1 cellular context compared by ENCODE assay signal in the genomic region with DNA sequence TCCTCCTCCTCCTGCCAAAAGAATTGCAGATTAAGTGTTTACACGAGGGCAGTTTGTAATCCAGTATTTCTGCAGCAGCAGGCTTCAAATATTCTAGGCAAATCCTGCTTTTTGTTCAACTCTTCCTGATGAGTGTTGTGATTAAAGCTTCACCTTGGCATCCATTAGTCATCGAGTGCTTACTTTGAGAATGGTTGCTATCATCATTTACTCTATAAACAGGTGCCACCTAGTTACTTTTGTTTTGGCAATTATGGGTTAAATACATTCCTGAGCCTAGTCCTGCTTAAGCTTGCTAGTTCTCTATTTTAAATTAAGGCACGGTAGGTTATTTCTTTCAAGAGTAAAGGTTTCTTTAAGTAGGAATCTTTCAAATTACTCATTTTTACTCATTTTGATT.
TF ChIP-seq lines count a peak whose summit lies in the region.

No MANE protein-coding gene starts in this region.

TF ChIP-seq in IMR-90, 13 proteins besides CTCF, POLR2A, EP300 and RAD21 (continued from another document):
- TF ChIP-seq CEBPB (IDR thresholded peaks at IDR 0.05; ENCODE audit: low read depth, low read length) = no peak
- TF ChIP-seq, protein P1, sequence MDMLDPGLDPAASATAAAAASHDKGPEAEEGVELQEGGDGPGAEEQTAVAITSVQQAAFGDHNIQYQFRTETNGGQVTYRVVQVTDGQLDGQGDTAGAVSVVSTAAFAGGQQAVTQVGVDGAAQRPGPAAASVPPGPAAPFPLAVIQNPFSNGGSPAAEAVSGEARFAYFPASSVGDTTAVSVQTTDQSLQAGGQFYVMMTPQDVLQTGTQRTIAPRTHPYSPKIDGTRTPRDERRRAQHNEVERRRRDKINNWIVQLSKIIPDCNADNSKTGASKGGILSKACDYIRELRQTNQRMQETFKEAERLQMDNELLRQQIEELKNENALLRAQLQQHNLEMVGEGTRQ (IDR thresholded peaks at IDR 0.05; ENCODE audit: low read depth, low read length) = no peak
- TF ChIP-seq, protein P2, sequence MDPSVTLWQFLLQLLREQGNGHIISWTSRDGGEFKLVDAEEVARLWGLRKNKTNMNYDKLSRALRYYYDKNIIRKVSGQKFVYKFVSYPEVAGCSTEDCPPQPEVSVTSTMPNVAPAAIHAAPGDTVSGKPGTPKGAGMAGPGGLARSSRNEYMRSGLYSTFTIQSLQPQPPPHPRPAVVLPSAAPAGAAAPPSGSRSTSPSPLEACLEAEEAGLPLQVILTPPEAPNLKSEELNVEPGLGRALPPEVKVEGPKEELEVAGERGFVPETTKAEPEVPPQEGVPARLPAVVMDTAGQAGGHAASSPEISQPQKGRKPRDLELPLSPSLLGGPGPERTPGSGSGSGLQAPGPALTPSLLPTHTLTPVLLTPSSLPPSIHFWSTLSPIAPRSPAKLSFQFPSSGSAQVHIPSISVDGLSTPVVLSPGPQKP (IDR thresholded peaks at IDR 0.05; ENCODE audit: borderline replicate concordance, low read depth, low read length) = no peak
- TF ChIP-seq BHLHE40 (IDR thresholded peaks at IDR 0.05; ENCODE audit: low read depth, low read length) = no peak
- TF ChIP-seq FOS (IDR thresholded peaks at IDR 0.05; ENCODE audit: low read depth, low read length) = no peak
- no peak for TF ChIP-seq MAFK (IDR thresholded peaks at IDR 0.05; ENCODE audit: low read depth, low read length)
- no peak for TF ChIP-seq MXI1 (IDR thresholded peaks at IDR 0.05; ENCODE audit: borderline replicate concordance, low read depth, low read length)
